Comparison of ENCODE assay signal across 1 cellular context in the genomic region with DNA sequence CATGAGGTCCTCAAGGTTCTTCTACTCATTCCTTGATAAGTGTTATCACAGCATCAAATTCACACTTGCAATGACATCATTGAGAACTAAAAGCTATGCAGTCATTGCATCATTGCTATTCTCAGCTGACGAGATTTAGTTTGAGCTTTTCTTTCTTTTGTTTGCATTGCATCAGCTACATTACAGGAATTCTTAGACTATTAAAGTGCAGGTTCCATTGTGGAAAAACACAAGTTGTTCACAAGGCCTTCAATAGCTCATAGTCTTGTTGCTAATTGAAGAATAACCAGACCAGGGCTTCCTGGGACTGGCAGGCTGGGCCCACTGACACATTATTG.
TF ChIP-seq lines count a peak whose summit lies in the region.

No MANE protein-coding gene starts in this region.

TF ChIP-seq in HepG2, 621 proteins besides CTCF, POLR2A, EP300 and RAD21 (continued from another document and continues in another):
- TF ChIP-seq, protein P1, sequence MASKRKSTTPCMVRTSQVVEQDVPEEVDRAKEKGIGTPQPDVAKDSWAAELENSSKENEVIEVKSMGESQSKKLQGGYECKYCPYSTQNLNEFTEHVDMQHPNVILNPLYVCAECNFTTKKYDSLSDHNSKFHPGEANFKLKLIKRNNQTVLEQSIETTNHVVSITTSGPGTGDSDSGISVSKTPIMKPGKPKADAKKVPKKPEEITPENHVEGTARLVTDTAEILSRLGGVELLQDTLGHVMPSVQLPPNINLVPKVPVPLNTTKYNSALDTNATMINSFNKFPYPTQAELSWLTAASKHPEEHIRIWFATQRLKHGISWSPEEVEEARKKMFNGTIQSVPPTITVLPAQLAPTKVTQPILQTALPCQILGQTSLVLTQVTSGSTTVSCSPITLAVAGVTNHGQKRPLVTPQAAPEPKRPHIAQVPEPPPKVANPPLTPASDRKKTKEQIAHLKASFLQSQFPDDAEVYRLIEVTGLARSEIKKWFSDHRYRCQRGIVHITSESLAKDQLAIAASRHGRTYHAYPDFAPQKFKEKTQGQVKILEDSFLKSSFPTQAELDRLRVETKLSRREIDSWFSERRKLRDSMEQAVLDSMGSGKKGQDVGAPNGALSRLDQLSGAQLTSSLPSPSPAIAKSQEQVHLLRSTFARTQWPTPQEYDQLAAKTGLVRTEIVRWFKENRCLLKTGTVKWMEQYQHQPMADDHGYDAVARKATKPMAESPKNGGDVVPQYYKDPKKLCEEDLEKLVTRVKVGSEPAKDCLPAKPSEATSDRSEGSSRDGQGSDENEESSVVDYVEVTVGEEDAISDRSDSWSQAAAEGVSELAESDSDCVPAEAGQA (IDR thresholded peaks at IDR 0.05; ENCODE audit: low read depth) = 0 out of 2 replicates have a peak, but pooled peaks have one; percentile 37
- TF ChIP-seq, protein P1 (CRISPR knock-in tag; IDR thresholded peaks at IDR 0.05; ENCODE audit: borderline replicate concordance) = no peak
- TF ChIP-seq CREM (IDR thresholded peaks at IDR 0.05) (peak; percentile 62), CREM (CRISPR knock-in tag; IDR thresholded peaks at IDR 0.05) (no peak), FOXA1 (IDR thresholded peaks at IDR 0.05) (no peak), FOXA1 (CRISPR knock-in tag; IDR thresholded peaks at IDR 0.05) (peak; percentile 80), ZNF567 (CRISPR knock-in tag; IDR thresholded peaks at IDR 0.05; ENCODE audit: borderline replicate concordance) (no peak), NAIF1 (CRISPR knock-in tag; IDR thresholded peaks at IDR 0.05; ENCODE audit: borderline replicate concordance) (no peak), NR3C1 (CRISPR knock-in tag; IDR thresholded peaks at IDR 0.05) (no peak), KLF16 (CRISPR knock-in tag; IDR thresholded peaks at IDR 0.05) (peak in 1 of 2 experiments; percentile 69; a peak in 2 of 4 replicates), ZSCAN21 (CRISPR knock-in tag; IDR thresholded peaks at IDR 0.05; ENCODE audit: borderline replicate concordance) (no peak), ARID5B (CRISPR knock-in tag; IDR thresholded peaks at IDR 0.05) (peak; percentile 93), GATAD1 (CRISPR knock-in tag; IDR thresholded peaks at IDR 0.05) (peak; percentile 52), ZNF709 (CRISPR knock-in tag; IDR thresholded peaks at IDR 0.05) (no peak), SAFB2 (CRISPR knock-in tag; IDR thresholded peaks at IDR 0.05; ENCODE audit: borderline replicate concordance, low read depth) (no peak), ZNF138 (CRISPR knock-in tag; IDR thresholded peaks at IDR 0.05; ENCODE audit: low read depth) (no peak), HHEX (CRISPR knock-in tag; IDR thresholded peaks at IDR 0.05) (0 out of 2 replicates have a peak, but pooled peaks have one; percentile 23), CREB1 (IDR thresholded peaks at IDR 0.05) (peak; percentile 83), CREB1 (CRISPR knock-in tag; IDR thresholded peaks at IDR 0.05) (peak; percentile 88), RAD51 (IDR thresholded peaks at IDR 0.05; ENCODE audit: borderline replicate concordance) (no peak), IRF2 (CRISPR knock-in tag; IDR thresholded peaks at IDR 0.05) (peak; percentile 47), GATAD2A (CRISPR knock-in tag; IDR thresholded peaks at IDR 0.05) (peak; percentile 98), KDM1A (CRISPR knock-in tag; IDR thresholded peaks at IDR 0.05) (no peak), SIX4 (CRISPR knock-in tag; IDR thresholded peaks at IDR 0.05) (0 out of 2 replicates have a peak, but pooled peaks have one; percentile 47), FOXK1 (CRISPR knock-in tag; IDR thresholded peaks at IDR 0.05; ENCODE audit: borderline replicate concordance, low read depth) (peak; percentile 80; the same call in 1 of the 2 replicates), SOX5 (CRISPR knock-in tag; IDR thresholded peaks at IDR 0.05; ENCODE audit: borderline replicate concordance) (peak; percentile 95; the same call in 1 of the 2 replicates), PAF1 (CRISPR knock-in tag; IDR thresholded peaks at IDR 0.05) (no peak), ZNF644 (CRISPR knock-in tag; IDR thresholded peaks at IDR 0.05; ENCODE audit: low read depth) (peak; percentile 77; the same call in 1 of the 2 replicates), SAP130 (CRISPR knock-in tag; IDR thresholded peaks at IDR 0.05; ENCODE audit: low read depth) (peak; percentile 67), CBX5 (CRISPR knock-in tag; IDR thresholded peaks at IDR 0.05; ENCODE audit: borderline replicate concordance) (peak; percentile 42; the same call in 1 of the 2 replicates), ZNF367 (CRISPR knock-in tag; IDR thresholded peaks at IDR 0.05; ENCODE audit: borderline replicate concordance) (no peak), ZNF75D (CRISPR knock-in tag; IDR thresholded peaks at IDR 0.05; ENCODE audit: borderline replicate concordance) (no peak), NFIC (IDR thresholded peaks at IDR 0.05; ENCODE audit: low read length) (peak; percentile 39; the same call in 1 of the 2 replicates), KAT8 (CRISPR knock-in tag; IDR thresholded peaks at IDR 0.05) (peak; percentile 71; the same call in 1 of the 2 replicates), MIER2 (CRISPR knock-in tag; IDR thresholded peaks at IDR 0.05) (0 out of 2 replicates have a peak, but pooled peaks have one; percentile 48), HDAC2 (CRISPR knock-in tag; IDR thresholded peaks at IDR 0.05) (peak; percentile 54), SOX6 (IDR thresholded peaks at IDR 0.05) (no peak), SOX6 (CRISPR knock-in tag; IDR thresholded peaks at IDR 0.05) (peak; percentile 96), ZBTB21 (CRISPR knock-in tag; IDR thresholded peaks at IDR 0.05) (peak; percentile 98), HOXA3 (CRISPR knock-in tag; IDR thresholded peaks at IDR 0.05) (peak; percentile 56; the same call in 1 of the 2 replicates), NR2F6 (IDR thresholded peaks at IDR 0.05) (peak; percentile 49), NR2F6 (CRISPR knock-in tag; IDR thresholded peaks at IDR 0.05) (peak; percentile 80), ZNF569 (CRISPR knock-in tag; IDR thresholded peaks at IDR 0.05; ENCODE audit: borderline replicate concordance) (no peak), DMAP1 (CRISPR knock-in tag; IDR thresholded peaks at IDR 0.05) (peak; percentile 55), ZNF160 (CRISPR knock-in tag; IDR thresholded peaks at IDR 0.05) (no peak), TBL1XR1 (IDR thresholded peaks at IDR 0.05; ENCODE audit: borderline replicate concordance, low read length, partially characterized antibody) (peak; percentile 87), ZNF235 (CRISPR knock-in tag; IDR thresholded peaks at IDR 0.05; ENCODE audit: borderline replicate concordance) (no peak), ZKSCAN8 (CRISPR knock-in tag; IDR thresholded peaks at IDR 0.05; ENCODE audit: borderline replicate concordance) (peak; percentile 67; the same call in 1 of the 2 replicates), FOSL2 (CRISPR knock-in tag; IDR thresholded peaks at IDR 0.05) (peak; percentile 80), MIXL1 (CRISPR knock-in tag; IDR thresholded peaks at IDR 0.05) (0 out of 2 replicates have a peak, but pooled peaks have one; percentile 48), SMAD3 (CRISPR knock-in tag; IDR thresholded peaks at IDR 0.05) (0 out of 2 replicates have a peak, but pooled peaks have one; percentile 81)
- TF ChIP-seq, protein P2, sequence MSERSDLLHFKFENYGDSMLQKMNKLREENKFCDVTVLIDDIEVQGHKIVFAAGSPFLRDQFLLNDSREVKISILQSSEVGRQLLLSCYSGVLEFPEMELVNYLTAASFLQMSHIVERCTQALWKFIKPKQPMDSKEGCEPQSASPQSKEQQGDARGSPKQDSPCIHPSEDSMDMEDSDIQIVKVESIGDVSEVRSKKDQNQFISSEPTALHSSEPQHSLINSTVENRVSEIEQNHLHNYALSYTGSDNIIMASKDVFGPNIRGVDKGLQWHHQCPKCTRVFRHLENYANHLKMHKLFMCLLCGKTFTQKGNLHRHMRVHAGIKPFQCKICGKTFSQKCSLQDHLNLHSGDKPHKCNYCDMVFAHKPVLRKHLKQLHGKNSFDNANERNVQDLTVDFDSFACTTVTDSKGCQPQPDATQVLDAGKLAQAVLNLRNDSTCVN (CRISPR knock-in tag; IDR thresholded peaks at IDR 0.05; ENCODE audit: borderline replicate concordance) = no peak
- TF ChIP-seq, protein P3, sequence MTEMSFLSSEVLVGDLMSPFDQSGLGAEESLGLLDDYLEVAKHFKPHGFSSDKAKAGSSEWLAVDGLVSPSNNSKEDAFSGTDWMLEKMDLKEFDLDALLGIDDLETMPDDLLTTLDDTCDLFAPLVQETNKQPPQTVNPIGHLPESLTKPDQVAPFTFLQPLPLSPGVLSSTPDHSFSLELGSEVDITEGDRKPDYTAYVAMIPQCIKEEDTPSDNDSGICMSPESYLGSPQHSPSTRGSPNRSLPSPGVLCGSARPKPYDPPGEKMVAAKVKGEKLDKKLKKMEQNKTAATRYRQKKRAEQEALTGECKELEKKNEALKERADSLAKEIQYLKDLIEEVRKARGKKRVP (CRISPR knock-in tag; IDR thresholded peaks at IDR 0.05) = peak; percentile 89 to 99
- TF ChIP-seq, protein P4, sequence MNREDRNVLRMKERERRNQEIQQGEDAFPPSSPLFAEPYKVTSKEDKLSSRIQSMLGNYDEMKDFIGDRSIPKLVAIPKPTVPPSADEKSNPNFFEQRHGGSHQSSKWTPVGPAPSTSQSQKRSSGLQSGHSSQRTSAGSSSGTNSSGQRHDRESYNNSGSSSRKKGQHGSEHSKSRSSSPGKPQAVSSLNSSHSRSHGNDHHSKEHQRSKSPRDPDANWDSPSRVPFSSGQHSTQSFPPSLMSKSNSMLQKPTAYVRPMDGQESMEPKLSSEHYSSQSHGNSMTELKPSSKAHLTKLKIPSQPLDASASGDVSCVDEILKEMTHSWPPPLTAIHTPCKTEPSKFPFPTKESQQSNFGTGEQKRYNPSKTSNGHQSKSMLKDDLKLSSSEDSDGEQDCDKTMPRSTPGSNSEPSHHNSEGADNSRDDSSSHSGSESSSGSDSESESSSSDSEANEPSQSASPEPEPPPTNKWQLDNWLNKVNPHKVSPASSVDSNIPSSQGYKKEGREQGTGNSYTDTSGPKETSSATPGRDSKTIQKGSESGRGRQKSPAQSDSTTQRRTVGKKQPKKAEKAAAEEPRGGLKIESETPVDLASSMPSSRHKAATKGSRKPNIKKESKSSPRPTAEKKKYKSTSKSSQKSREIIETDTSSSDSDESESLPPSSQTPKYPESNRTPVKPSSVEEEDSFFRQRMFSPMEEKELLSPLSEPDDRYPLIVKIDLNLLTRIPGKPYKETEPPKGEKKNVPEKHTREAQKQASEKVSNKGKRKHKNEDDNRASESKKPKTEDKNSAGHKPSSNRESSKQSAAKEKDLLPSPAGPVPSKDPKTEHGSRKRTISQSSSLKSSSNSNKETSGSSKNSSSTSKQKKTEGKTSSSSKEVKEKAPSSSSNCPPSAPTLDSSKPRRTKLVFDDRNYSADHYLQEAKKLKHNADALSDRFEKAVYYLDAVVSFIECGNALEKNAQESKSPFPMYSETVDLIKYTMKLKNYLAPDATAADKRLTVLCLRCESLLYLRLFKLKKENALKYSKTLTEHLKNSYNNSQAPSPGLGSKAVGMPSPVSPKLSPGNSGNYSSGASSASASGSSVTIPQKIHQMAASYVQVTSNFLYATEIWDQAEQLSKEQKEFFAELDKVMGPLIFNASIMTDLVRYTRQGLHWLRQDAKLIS (CRISPR knock-in tag; IDR thresholded peaks at IDR 0.05) = 0 out of 2 replicates have a peak, but pooled peaks have one; percentile 5
- TF ChIP-seq, protein P5, sequence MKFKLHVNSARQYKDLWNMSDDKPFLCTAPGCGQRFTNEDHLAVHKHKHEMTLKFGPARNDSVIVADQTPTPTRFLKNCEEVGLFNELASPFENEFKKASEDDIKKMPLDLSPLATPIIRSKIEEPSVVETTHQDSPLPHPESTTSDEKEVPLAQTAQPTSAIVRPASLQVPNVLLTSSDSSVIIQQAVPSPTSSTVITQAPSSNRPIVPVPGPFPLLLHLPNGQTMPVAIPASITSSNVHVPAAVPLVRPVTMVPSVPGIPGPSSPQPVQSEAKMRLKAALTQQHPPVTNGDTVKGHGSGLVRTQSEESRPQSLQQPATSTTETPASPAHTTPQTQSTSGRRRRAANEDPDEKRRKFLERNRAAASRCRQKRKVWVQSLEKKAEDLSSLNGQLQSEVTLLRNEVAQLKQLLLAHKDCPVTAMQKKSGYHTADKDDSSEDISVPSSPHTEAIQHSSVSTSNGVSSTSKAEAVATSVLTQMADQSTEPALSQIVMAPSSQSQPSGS (CRISPR knock-in tag; IDR thresholded peaks at IDR 0.05) = peak; percentile 99
